9 cellular contexts compared by ENCODE assay signal in the genomic region with DNA sequence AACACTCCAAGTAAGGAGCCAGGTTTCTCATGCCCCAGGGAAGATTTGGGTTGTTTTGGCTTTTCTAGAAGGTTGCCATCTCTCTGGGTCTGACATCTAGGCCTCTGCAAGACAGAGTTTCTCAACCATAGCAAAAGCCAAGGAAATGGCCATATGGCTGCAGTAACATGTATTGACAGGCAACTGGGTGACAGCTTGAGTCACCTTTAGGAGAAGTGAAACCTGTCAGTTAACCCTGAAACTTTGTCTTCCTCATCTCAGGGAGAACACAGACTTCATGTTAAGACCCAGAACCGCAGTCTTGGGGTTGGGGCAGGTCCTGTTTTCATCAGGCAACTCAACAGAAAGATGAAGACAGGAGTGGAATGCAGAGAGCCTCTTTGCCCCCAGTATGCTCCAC. TPM values are rescaled to one million over a fixed set of nuclear protein-coding genes. Genes with fewer than 3 reads are reported as not detected.
DNase-seq lines count a peak whose midpoint lies in the region; ATAC-seq and TF ChIP-seq lines count a peak whose summit lies in the region.
"Had no signal": no experiment of that assay in that cellular context is flagged by ENCODE, and none has a peak within 500 bp of the region (broad histone marks: within the 10 kb centered on the region; RNA-seq: fewer than 3 reads in every experiment).

No MANE protein-coding gene starts in this region.

- WGBS in transverse colon (ENCODE audit: low coverage in 1 of 2), 2 donors, result 80% methylated on average over 1 of the region's 1 CpG; no CpG with 5 or more reads in 1 of the 2 donors

- no peak for TF ChIP-seq POLR2A in transverse colon (IDR thresholded peaks at IDR 0.05)

- DNase-seq in Right ventricle myocardium inferior (ENCODE audit: missing footprints), result no peak
- DNase-seq in right atrium auricular region (ENCODE audit: low spot score), result no peak
- DNase-seq in RPMI8226, result peak; percentile 81
- no peak for DNase-seq in transverse colon
- DNase-seq in HAP-1 (ENCODE audit: low spot score in 2 of 2), result no peak
- DNase-seq in NCI-H1105 treated with DMSO at 0.1 percent for 48 hours (lab: John Stamatoyannopoulos, UW), result no peak
- DNase-seq in effector memory CD4-positive, alpha-beta T cell, result no peak

- H3K27ac ChIP-seq in right atrium auricular region (peak overlapping the region in 1 of 2 donors; percentile 32), transverse colon (peak overlapping the region in 3 of 4 donors; percentile 1 to 49 (median 32))
- no peak overlapping the region for H3K27ac ChIP-seq in effector memory CD4-positive, alpha-beta T cell (ENCODE audit: insufficient read depth, low read length, poor library complexity, severe bottlenecking)

- H3K27me3 ChIP-seq in right atrium auricular region, result no peaks in the 10 kb centered on the region
- H3K27me3 ChIP-seq in transverse colon, result no peaks in the 10 kb centered on the region
- no peaks in the 10 kb centered on the region for H3K27me3 ChIP-seq in HAP-1 (ENCODE audit: low read depth)
- no peaks in the 10 kb centered on the region for H3K27me3 ChIP-seq in effector memory CD4-positive, alpha-beta T cell (replicated peaks; ENCODE audit: control insufficient read depth, insufficient read depth, low read length, poor library complexity, severe bottlenecking)

- H3K4me3 ChIP-seq in right atrium auricular region (no peak overlapping the region), transverse colon (no peak overlapping the region), HAP-1 (no peak overlapping the region)
- H3K4me3 ChIP-seq in effector memory CD4-positive, alpha-beta T cell (ENCODE audit: insufficient read depth, low read depth, low read length, poor library complexity, severe bottlenecking), result no peak overlapping the region

- TF ChIP-seq CTCF in right atrium auricular region (IDR thresholded peaks at IDR 0.05) (no peak), transverse colon (IDR thresholded peaks at IDR 0.05) (no peak)

- no peak for TF ChIP-seq EP300 in transverse colon (IDR thresholded peaks at IDR 0.05; ENCODE audit: low read depth)

- no peaks in the 10 kb centered on the region for H3K36me3 ChIP-seq in right atrium auricular region
- H3K36me3 ChIP-seq in transverse colon, result peaks cover 0 to 8% (median 2%) of the 10 kb centered on the region in 4 donors
- H3K36me3 ChIP-seq in HAP-1 (replicated peaks), result no peaks in the 10 kb centered on the region
- no peaks in the 10 kb centered on the region for H3K36me3 ChIP-seq in effector memory CD4-positive, alpha-beta T cell (ENCODE audit: control insufficient read depth, insufficient read depth, low read length)

- in situ Hi-C loops in transverse colon (cut with MboI; ENCODE audit: low pct_ligation_motif_present in 1 of 4, low pct_unique_long_range_greater_than_20kb in 1 of 4, low sequenced_read_pairs in 3 of 4) (loop anchor here (10.0 to 25.0 kb wide), 3 partner anchors 101 to 379 kb away; no protein-coding TSS in a partner anchor), HAP-1 (cut with MboI; ENCODE audit: low sequenced_read_pairs) (no loop called here)

- peak; percentile 37 for ATAC-seq in Right ventricle myocardium inferior
- ATAC-seq in HG02981 (IDR thresholded peaks at IDR 0.05; ENCODE audit: unreplicated experiment), result peak; percentile 97

- intact Hi-C loops in Right ventricle myocardium inferior (cut with DNase I), result loop anchor here (5.0 kb wide), 2 partner anchors 46 to 61 kb away; partner anchors contain the start of gene PLBD1
- intact Hi-C loops in transverse colon (cut with DNase I; ENCODE audit: low total_unique reads), result no loop called here

- peaks cover 0 to 17% of the 10 kb centered on the region in 2 donors for H3K4me1 ChIP-seq in right atrium auricular region
- H3K4me1 ChIP-seq in transverse colon, result peaks cover under 1 to 30% (median 16%) of the 10 kb centered on the region in 4 donors
- no peaks in the 10 kb centered on the region for H3K4me1 ChIP-seq in HAP-1
- H3K4me1 ChIP-seq in effector memory CD4-positive, alpha-beta T cell (ENCODE audit: control insufficient read depth, insufficient read depth, low read length, poor library complexity, severe bottlenecking), result no peaks in the 10 kb centered on the region

- peaks cover 0 to 13% of the 10 kb centered on the region in 2 donors for H3K9me3 ChIP-seq in right atrium auricular region
- peaks cover 13 to 15% of the 10 kb centered on the region in 2 donors for H3K9me3 ChIP-seq in transverse colon
- no peaks in the 10 kb centered on the region for H3K9me3 ChIP-seq in HAP-1
- peaks cover 11% of the 10 kb centered on the region for H3K9me3 ChIP-seq in effector memory CD4-positive, alpha-beta T cell (ENCODE audit: control insufficient read depth, low read length)

RNA-seq across cellular contexts. Expression of gene PLBD1, which starts 46.0 kb away (rescaled TPM):
- total RNA-seq in Right ventricle myocardium inferior (24.4 TPM), right atrium auricular region (10 to 100 TPM; 15.1 to 21.5 TPM), transverse colon (10 to 100 TPM; 30.8 to 74.6 (median 40.4) TPM)
- total RNA-seq: HT1080 had no signal
